ENCODE assay signal across 12 cellular contexts in the genomic region with DNA sequence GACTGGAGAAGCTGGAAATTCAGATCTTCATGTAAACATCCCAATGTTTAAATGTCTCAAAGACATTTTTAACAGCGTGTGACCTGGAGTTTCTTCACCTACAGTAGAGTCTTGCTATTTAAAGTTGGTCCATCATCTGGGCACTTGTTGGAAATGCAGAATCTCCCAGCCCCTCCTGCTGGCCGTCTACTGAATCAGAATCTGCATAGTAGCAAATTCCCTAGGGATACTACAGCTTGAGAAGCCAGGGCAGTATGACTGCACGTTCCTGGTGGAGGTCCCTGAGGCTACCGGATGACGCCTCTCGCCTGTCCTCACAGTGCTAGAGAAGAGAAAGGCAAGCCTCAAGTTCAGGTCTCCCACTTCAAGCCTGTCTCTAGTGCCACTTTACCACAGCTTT. TPM values are rescaled to one million over a fixed set of nuclear protein-coding genes. Genes with fewer than 3 reads are reported as not detected.
DNase-seq lines count a peak whose midpoint lies in the region; ATAC-seq and TF ChIP-seq lines count a peak whose summit lies in the region.
"Had no signal": no experiment of that assay in that cellular context is flagged by ENCODE, and none has a peak within 500 bp of the region (broad histone marks: within the 10 kb centered on the region; RNA-seq: fewer than 3 reads in every experiment).

No MANE protein-coding gene starts in this region.

- peak; percentile 15 for DNase-seq in DMS79 treated with DMSO at 0.1 percent for 48 hours (lab: John Stamatoyannopoulos, UW)
- DNase-seq in DMS79 (lab: John Stamatoyannopoulos, UW) = no peak
- peak; percentile 64 for DNase-seq in NCI-H69 (lab: John Stamatoyannopoulos, UW)
- no peak for DNase-seq in endothelial cell (ENCODE audit: low spot score)
- no peak for DNase-seq in NCI-H128 (lab: John Stamatoyannopoulos, UW; ENCODE audit: unreplicated experiment)
- no peak for DNase-seq in CD8-positive, alpha-beta T cell
- DNase-seq in cortex of kidney (lab: John Stamatoyannopoulos, UW) = no peak
- DNase-seq: activated CD8-positive, alpha-beta memory T cell treated with anti-CD3 and anti-CD28 coated beads for 24 hours; effector memory CD8-positive, alpha-beta T cell; NCI-H510A; nephron progenitor cell had no signal

- H3K27me3 Mint-ChIP-seq in endothelial cell (ENCODE audit: unreplicated experiment) = no peaks in the 10 kb centered on the region
- H3K27me3 Mint-ChIP-seq in CD8-positive, alpha-beta T cell (ENCODE audit: low read depth) = no peaks in the 10 kb centered on the region
- H3K27me3 Mint-ChIP-seq: effector memory CD8-positive, alpha-beta T cell had no signal

- peaks cover 5% of the 10 kb centered on the region for H3K4me1 ChIP-seq in parathyroid adenoma
- H3K4me1 ChIP-seq in CD8-positive, alpha-beta T cell (ENCODE audit: insufficient read depth, low read length) = no peaks in the 10 kb centered on the region

- no peak overlapping the region for H3K27ac ChIP-seq in parathyroid adenoma
- no peak overlapping the region for H3K27ac ChIP-seq in CD8-positive, alpha-beta T cell (ENCODE audit: low read depth, low read length)

- no peak overlapping the region for H3K27ac Mint-ChIP-seq in endothelial cell (ENCODE audit: unreplicated experiment)
- no peak overlapping the region for H3K27ac Mint-ChIP-seq in CD8-positive, alpha-beta T cell
- H3K27ac Mint-ChIP-seq: nephron progenitor cell had no signal

- H3K4me3 ChIP-seq in parathyroid adenoma (ENCODE audit: low read depth, low read length) = no peak overlapping the region
- no peak overlapping the region for H3K4me3 ChIP-seq in CD8-positive, alpha-beta T cell (ENCODE audit: low read depth, low read length)

- no peaks in the 10 kb centered on the region for H3K27me3 ChIP-seq in parathyroid adenoma (ENCODE audit: control insufficient read depth, insufficient read depth, low read length)
- no peaks in the 10 kb centered on the region for H3K27me3 ChIP-seq in CD8-positive, alpha-beta T cell (ENCODE audit: insufficient read depth, low read length)

- ATAC-seq in CD8-positive, alpha-beta T cell = no peak
- ATAC-seq: effector memory CD8-positive, alpha-beta T cell had no signal

- H3K4me3 Mint-ChIP-seq in endothelial cell (ENCODE audit: unreplicated experiment) = no peak overlapping the region
- H3K4me3 Mint-ChIP-seq in CD8-positive, alpha-beta T cell = no peak overlapping the region
- H3K4me3 Mint-ChIP-seq: effector memory CD8-positive, alpha-beta T cell; nephron progenitor cell had no signal

- no peaks in the 10 kb centered on the region for H3K79me2 ChIP-seq in parathyroid adenoma

- no peaks in the 10 kb centered on the region for H3K36me3 ChIP-seq in parathyroid adenoma (ENCODE audit: control insufficient read depth, insufficient read depth, low read length)
- H3K36me3 ChIP-seq in CD8-positive, alpha-beta T cell (ENCODE audit: insufficient read depth, low read length) = peaks cover 7% of the 10 kb centered on the region

- H3K36me3 Mint-ChIP-seq in endothelial cell (ENCODE audit: low read depth, unreplicated experiment) = no peaks in the 10 kb centered on the region
- H3K36me3 Mint-ChIP-seq in CD8-positive, alpha-beta T cell = peaks cover 35% of the 10 kb centered on the region

- no peak overlapping the region for H2AFZ ChIP-seq in parathyroid adenoma

- no peaks in the 10 kb centered on the region for H3K9me3 Mint-ChIP-seq in endothelial cell (ENCODE audit: unreplicated experiment)
- no peaks in the 10 kb centered on the region for H3K9me3 Mint-ChIP-seq in CD8-positive, alpha-beta T cell
- H3K9me3 Mint-ChIP-seq: effector memory CD8-positive, alpha-beta T cell; nephron progenitor cell had no signal

- peaks cover 9% of the 10 kb centered on the region for H3K4me1 Mint-ChIP-seq in endothelial cell (ENCODE audit: unreplicated experiment)
- no peaks in the 10 kb centered on the region for H3K4me1 Mint-ChIP-seq in CD8-positive, alpha-beta T cell (ENCODE audit: low read depth)

- H3K4me2 ChIP-seq in parathyroid adenoma (ENCODE audit: low read length) = no peak overlapping the region

- H3K9me3 ChIP-seq in parathyroid adenoma (ENCODE audit: control insufficient read depth, low read length) = no peaks in the 10 kb centered on the region
- H3K9me3 ChIP-seq in CD8-positive, alpha-beta T cell (ENCODE audit: low read length) = no peaks in the 10 kb centered on the region

- POLR2A ChIA-PET in CD8-positive, alpha-beta T cell (lab: Charles Lee) = interaction anchor here (1.3 kb wide), 1 partner anchor 39 kb away, joined by 4 read pairs; no protein-coding TSS in a partner anchor

- intact Hi-C loops in CD8-positive, alpha-beta T cell (cut with DNase I, micrococcal nuclease) = no loop called here

- CTCF ChIA-PET in CD8-positive, alpha-beta T cell (lab: Charles Lee) = interaction anchor here (0.9 kb wide), 1 partner anchor 40 kb away, joined by 3 read pairs; no protein-coding TSS in a partner anchor

- TF ChIP-seq CTCF in endothelial cell (IDR thresholded peaks at IDR 0.05; ENCODE audit: unreplicated experiment) = peak; percentile 37
- TF ChIP-seq CTCF in parathyroid adenoma (IDR thresholded peaks at IDR 0.05) = peak; percentile 18
- TF ChIP-seq CTCF in CD8-positive, alpha-beta T cell (IDR thresholded peaks at IDR 0.05) = no peak

- H3K9ac ChIP-seq in parathyroid adenoma = no peak overlapping the region

RNA-seq across cellular contexts. Expression of gene SAP30L, which starts 15.7 kb away (rescaled TPM):
- total RNA-seq in endothelial cell (ENCODE audit: unreplicated experiment) = 40.8 TPM
- total RNA-seq in CD8-positive, alpha-beta T cell = 10 to 100 TPM; 24.1 to 25.4 TPM

RNA-seq across cellular contexts. Expression of gene HAND1, which starts 16.5 kb away (rescaled TPM):
- 0.95 TPM for total RNA-seq in endothelial cell (ENCODE audit: unreplicated experiment)
- not detected for total RNA-seq in CD8-positive, alpha-beta T cell

Comparison
In these comparisons a context has a peak if more than half of its experiments do, and no peak if none do; other contexts are left out.
1. DNase-seq: peak in DMS79 treated with DMSO at 0.1 percent for 48 hours (single experiment) and NCI-H69 (single experiment); none in DMS79 (single experiment), endothelial cell (single experiment), NCI-H128 (single experiment), CD8-positive, alpha-beta T cell (0 of 7) and cortex of kidney (single experiment).